In genomic region chr11:8011383-8011782, GRCh38 we compare ENCODE assay signal across 29 cellular contexts. TPM values are rescaled to one million over a fixed set of nuclear protein-coding genes. Genes with fewer than 3 reads are reported as not detected.
"Had no signal": no experiment of that assay in that cellular context is flagged by ENCODE, and none has a peak within 500 bp of the region (broad histone marks: within the 10 kb centered on the region; RNA-seq: fewer than 3 reads in every experiment).

No MANE protein-coding gene starts in this region.

- DNase-seq: activated CD4-positive, alpha-beta T cell treated with anti-CD3 and anti-CD28 coated beads for 1 hour; activated CD4-positive, alpha-beta T cell treated with anti-CD3 and anti-CD28 coated beads, Interleukin-2, amount 50 U/mL, for 1 hour; activated CD8-positive, alpha-beta T cell treated with anti-CD3 and anti-CD28 coated beads, Interleukin-2, amount 10 ng/mL, durations not matched to agents 7 days and 5 days; activated effector memory CD4-positive, alpha-beta T cell treated with anti-CD3 and anti-CD28 coated beads, Interleukin-2, amount 50 U/mL, for 16 hours; activated naive CD4-positive, alpha-beta T cell treated with anti-CD3 and anti-CD28 coated beads, Interleukin-2, amount 10 ng/mL, durations not matched to agents 7 days and 5 days; activated T-cell treated with anti-CD3 and anti-CD28 coated beads, Interleukin-2, amount 50 U/mL, for 48 hours; body of pancreas; dermis blood vessel endothelial cell; effector memory CD4-positive, alpha-beta T cell; immature natural killer cell; left lung; naive thymus-derived CD8-positive, alpha-beta T cell; posterior cingulate gyrus; right lobe of liver; stimulated activated CD4-positive, alpha-beta T cell treated with anti-CD3 and anti-CD28 coated beads, Interleukin-1b, Interleukin-23, amount 100 ng/mL, for 48 hours; transverse colon had no signal

- ATAC-seq: activated CD8-positive, alpha-beta T cell treated with anti-CD3 and anti-CD28 coated beads, Interleukin-2, amount 10 ng/mL, durations not matched to agents 7 days and 5 days; body of pancreas; esophagus mucosa; naive thymus-derived CD8-positive, alpha-beta T cell; right lobe of liver; stimulated activated effector memory CD8-positive, alpha-beta T cell treated with anti-CD3 and anti-CD28 coated beads, Interleukin-12 subunit alpha, Interleukin-12 subunit beta, amount 100 ng/mL, for 72 hours had no signal

- H3K36me3 ChIP-seq: cardiac muscle cell, left lung, neural progenitor cell, right lobe of liver, transverse colon, vagina had no signal

- H3K27me3 ChIP-seq: body of pancreas, right lobe of liver, vagina had no signal

- H3K4me2 ChIP-seq: neural progenitor cell had no signal

- H3K4me3 ChIP-seq: body of pancreas, cardiac muscle cell, left lung, lung, neural progenitor cell, right lobe of liver, skin epidermis, transverse colon, vagina had no signal

- H3K27ac ChIP-seq: body of pancreas, cardiac muscle cell, left lung, neural progenitor cell, right lobe of liver, skin epidermis, transverse colon, vagina, VCaP had no signal

- H2AFZ ChIP-seq: neural progenitor cell had no signal

- H3K9me3 ChIP-seq: body of pancreas, left lung, right lobe of liver, transverse colon, vagina had no signal

- H3K4me1 ChIP-seq: body of pancreas, left lung, neural progenitor cell, transverse colon, vagina had no signal

- H3K9ac ChIP-seq: neural progenitor cell had no signal

RNA-seq across cellular contexts. Expression of gene NLRP10, which starts 46.1 kb away (rescaled TPM):
- total RNA-seq: activated CD8-positive, alpha-beta T cell treated with anti-CD3 and anti-CD28 coated beads, Interleukin-2, amount 10 ng/mL, durations not matched to agents 7 days and 5 days; body of pancreas; cardiac muscle cell; endothelial cell of umbilical vein; esophagus mucosa; left lung; lung; mesenteric fat pad; naive thymus-derived CD8-positive, alpha-beta T cell; omental fat pad; right lobe of liver; T-helper 2 cell treated with Interferon-gamma antibody and Interleukin-4, amounts not matched to agents 100 ng/mL and 5 ng/mL, for 36 hours; temporal lobe; transverse colon; vagina had no signal
- polyA plus RNA-seq: cardiac muscle cell; endothelial cell of umbilical vein; immature natural killer cell; lung; naive thymus-derived CD8-positive, alpha-beta T cell had no signal
